Comparison of ENCODE assay signal across 14 cellular contexts in genomic region chrX:78957049-78957767, GRCh38. TPM values are rescaled to one million over a fixed set of nuclear protein-coding genes. Genes with fewer than 3 reads are reported as not detected.
DNase-seq lines count a peak whose midpoint lies in the region; ATAC-seq and TF ChIP-seq lines count a peak whose summit lies in the region.
"Had no signal": no experiment of that assay in that cellular context is flagged by ENCODE, and none has a peak within 500 bp of the region (broad histone marks: within the 10 kb centered on the region; RNA-seq: fewer than 3 reads in every experiment).

No MANE protein-coding gene starts in this region.

- H4K20me1 ChIP-seq in Loucy (ENCODE audit: insufficient read depth, low read length, poor library complexity, severe bottlenecking): no peaks in the 10 kb centered on the region

- H3K4me1 ChIP-seq in Loucy (ENCODE audit: insufficient read depth, low read length, poor library complexity, severe bottlenecking): peaks cover 19% of the 10 kb centered on the region

- no peaks in the 10 kb centered on the region; the same call in 1 of the 2 replicates for H3K9me3 ChIP-seq in Loucy (ENCODE audit: insufficient read depth, low read depth, low read length)
- H3K9me3 ChIP-seq: mucosa of descending colon, thoracic aorta had no signal

- H3K27me3 ChIP-seq in Loucy (ENCODE audit: insufficient read depth, low read length, poor library complexity, severe bottlenecking): no peaks in the 10 kb centered on the region

- no peaks in the 10 kb centered on the region for H3K27me3 Mint-ChIP-seq in activated CD4-positive, alpha-beta T cell treated with anti-CD3 and anti-CD28 coated beads for 36 hours
- H3K27me3 Mint-ChIP-seq in natural killer cell (ENCODE audit: low read depth in 2 of 2): no peaks in the 10 kb centered on the region

- CTCF ChIA-PET in activated CD4-positive, alpha-beta T cell treated with anti-CD3 and anti-CD28 coated beads for 36 hours (lab: Charles Lee): interaction anchor here (0.5 to 0.6 kb wide), 2 partner anchors 181 to 264 kb away, joined by 4 to 5 read pairs; no protein-coding TSS in a partner anchor

- TF ChIP-seq CTCF in Loucy (conservative IDR thresholded peaks at IDR 0.05; ENCODE audit: low read length): no peak
- no peak for TF ChIP-seq CTCF in natural killer cell (IDR thresholded peaks at IDR 0.05)

- no peaks in the 10 kb centered on the region for H3K79me2 ChIP-seq in Loucy (ENCODE audit: insufficient read depth, low read length)

- no peak overlapping the region for H3K4me3 ChIP-seq in Loucy (ENCODE audit: low read length, poor library complexity, severe bottlenecking)
- H3K4me3 ChIP-seq: mucosa of descending colon, thoracic aorta had no signal

- H3F3A ChIP-seq in Loucy (ENCODE audit: low read depth): no peaks in the 10 kb centered on the region

- peaks cover 2% of the 10 kb centered on the region for H3K9me3 Mint-ChIP-seq in activated CD4-positive, alpha-beta T cell treated with anti-CD3 and anti-CD28 coated beads for 36 hours (ENCODE audit: low read depth)
- H3K9me3 Mint-ChIP-seq in natural killer cell: no peaks in the 10 kb centered on the region

- H3K4me3 Mint-ChIP-seq in activated CD4-positive, alpha-beta T cell treated with anti-CD3 and anti-CD28 coated beads for 36 hours: no peak overlapping the region
- peak overlapping the region; percentile 58 for H3K4me3 Mint-ChIP-seq in natural killer cell

- peaks cover 72% of the 10 kb centered on the region for H3K36me3 Mint-ChIP-seq in activated CD4-positive, alpha-beta T cell treated with anti-CD3 and anti-CD28 coated beads for 36 hours (ENCODE audit: low read depth)
- H3K36me3 Mint-ChIP-seq in natural killer cell: no peaks in the 10 kb centered on the region

- no peak for ATAC-seq in activated CD4-positive, alpha-beta T cell treated with anti-CD3 and anti-CD28 coated beads for 36 hours
- peak; percentile 17 for ATAC-seq in GM21717 (IDR thresholded peaks at IDR 0.05; ENCODE audit: unreplicated experiment)
- peak in 1 of 3 donors; percentile 6 for ATAC-seq in natural killer cell
- ATAC-seq: SK-N-SH treated with all-trans-retinoic acid at 6 μM for 48 hours had no signal

- intact Hi-C loops in activated CD4-positive, alpha-beta T cell treated with anti-CD3 and anti-CD28 coated beads for 36 hours (cut with DNase I, micrococcal nuclease): no loop called here
- intact Hi-C loops in natural killer cell (cut with micrococcal nuclease): no loop called here

- POLR2A ChIA-PET in activated CD4-positive, alpha-beta T cell treated with anti-CD3 and anti-CD28 coated beads for 36 hours (lab: Charles Lee): no interaction called here

- peak overlapping the region; percentile 44 for H3K9ac ChIP-seq in Loucy (ENCODE audit: low read depth, low read length, poor library complexity, severe bottlenecking)

- no peak for DNase-seq in activated CD4-positive, alpha-beta T cell treated with anti-CD3 and anti-CD28 coated beads for 36 hours
- no peak for DNase-seq in activated CD4-positive, alpha-beta T cell treated with anti-CD3 and anti-CD28 coated beads, Interleukin-2, amount 50 U/mL, for 1 hour
- DNase-seq in natural killer cell (no peak), A172 (ENCODE audit: low spot score) (no peak), putamen (ENCODE audit: low spot score) (no peak), SHP77 (lab: John Stamatoyannopoulos, UW) (no peak)
- DNase-seq: activated CD4-positive, alpha-beta T cell treated with anti-CD3 and anti-CD28 coated beads for 4 hours; mucosa of descending colon; NCI-H187 had no signal

- no peaks in the 10 kb centered on the region for H3K9me2 ChIP-seq in Loucy (replicated peaks; ENCODE audit: low read depth, low read length)

- peaks cover 72% of the 10 kb centered on the region for H3K4me1 Mint-ChIP-seq in activated CD4-positive, alpha-beta T cell treated with anti-CD3 and anti-CD28 coated beads for 36 hours
- peaks cover 32 to 38% of the 10 kb centered on the region in 2 donors for H3K4me1 Mint-ChIP-seq in natural killer cell

- H3K4me2 ChIP-seq in Loucy (ENCODE audit: low read depth, low read length, poor library complexity, severe bottlenecking): peak overlapping the region; percentile 31

- H2AFZ ChIP-seq in Loucy (ENCODE audit: low read length): no peak overlapping the region

- peak overlapping the region; percentile 71 for H3K27ac Mint-ChIP-seq in activated CD4-positive, alpha-beta T cell treated with anti-CD3 and anti-CD28 coated beads for 36 hours
- peak overlapping the region; percentile 41 to 85 for H3K27ac Mint-ChIP-seq in natural killer cell

- no peaks in the 10 kb centered on the region; the same call in 1 of the 2 replicates for H3K36me3 ChIP-seq in Loucy (ENCODE audit: insufficient read depth, low read length)
- H3K36me3 ChIP-seq: thoracic aorta had no signal

RNA-seq across cellular contexts. Expression of gene P2RY10, which starts 12.0 kb away (rescaled TPM):
- 10 to 100 TPM; 30.4 to 65.7 TPM for total RNA-seq in activated CD4-positive, alpha-beta T cell treated with anti-CD3 and anti-CD28 coated beads for 36 hours
- 10 to 100 TPM; 17.4 to 21.5 (median 19.7) TPM for total RNA-seq in natural killer cell
- total RNA-seq in A172 (2014; rRNA removed; shearing (Covaris generic)): not detected in 2 replicates
- total RNA-seq: renal cortical epithelial cell had no signal

Comparison
In these comparisons a context has a peak if more than half of its experiments do, and no peak if none do; other contexts are left out.
1. RNA of gene P2RY10, which starts 12.0 kb away (total RNA-seq): 30.4 to 65.7 TPM in activated CD4-positive, alpha-beta T cell treated with anti-CD3 and anti-CD28 coated beads for 36 hours and 17.4 to 21.5 TPM in natural killer cell; not detected in A172; every median in the first group is over 10 times any median in the second.